8 cellular contexts compared by ENCODE assay signal in genomic region chr18:32158108-32158624, GRCh38. TPM values are rescaled to one million over a fixed set of nuclear protein-coding genes. Genes with fewer than 3 reads are reported as not detected.
DNase-seq lines count a peak whose midpoint lies in the region; ATAC-seq lines count a peak whose summit lies in the region.

No MANE protein-coding gene starts in this region.

- intact Hi-C loops in activated CD4-positive, alpha-beta memory T cell treated with anti-CD3 and anti-CD28 coated beads for 36 hours (cut with micrococcal nuclease), result loop anchor here (1.0 kb wide), 4 partner anchors 131 to 394 kb away; partner anchors contain the start of gene GAREM1

- peak overlapping the region; percentile 3 for H3K27ac Mint-ChIP-seq in activated CD4-positive, alpha-beta memory T cell treated with anti-CD3 and anti-CD28 coated beads for 36 hours

- H3K27me3 Mint-ChIP-seq in activated CD4-positive, alpha-beta memory T cell treated with anti-CD3 and anti-CD28 coated beads for 36 hours, result peaks cover 12% of the 10 kb centered on the region

- H3K9me3 Mint-ChIP-seq in activated CD4-positive, alpha-beta memory T cell treated with anti-CD3 and anti-CD28 coated beads for 36 hours, result peaks cover 3% of the 10 kb centered on the region

- DNase-seq in COLO668 (lab: John Stamatoyannopoulos, UW; ENCODE audit: unreplicated experiment) (peak; percentile 88), HK-2 (ENCODE audit: unreplicated experiment) (peak; percentile 63), NCI-H748 treated with DMSO at 0.1 percent for 48 hours (lab: John Stamatoyannopoulos, UW) (peak; percentile 96), ecto neural progenitor cell (ENCODE audit: low spot score) (peak; percentile 86), medulla oblongata (ENCODE audit: extremely low spot score) (peak; percentile 96)
- peak; percentile 80 for DNase-seq in activated CD4-positive, alpha-beta memory T cell treated with anti-CD3 and anti-CD28 coated beads for 36 hours
- peak; percentile 37 for DNase-seq in stimulated activated CD8-positive, alpha-beta memory T cell treated with anti-CD3 and anti-CD28 coated beads, Interleukin-15, amount 100 ng/mL, for 1 hour (ENCODE audit: low read depth)

- CTCF ChIA-PET in activated CD4-positive, alpha-beta memory T cell treated with anti-CD3 and anti-CD28 coated beads for 36 hours (lab: Charles Lee), result interaction anchor here (0.6 to 7.5 kb wide), 39 partner anchors 9 to 404 kb away, joined by 3 to 144 read pairs (median 3); partner anchors contain the start of genes GAREM1, RNF125 and RNF138

- POLR2A ChIA-PET in activated CD4-positive, alpha-beta memory T cell treated with anti-CD3 and anti-CD28 coated beads for 36 hours (lab: Charles Lee), result interaction anchor here (0.6 kb wide), 2 partner anchors 87 to 341 kb away, joined by 3 read pairs; no protein-coding TSS in a partner anchor

- peak overlapping the region; percentile 49 for H3K4me3 Mint-ChIP-seq in activated CD4-positive, alpha-beta memory T cell treated with anti-CD3 and anti-CD28 coated beads for 36 hours

- peak; percentile 90 for ATAC-seq in GM19467 (IDR thresholded peaks at IDR 0.05; ENCODE audit: unreplicated experiment)

- peaks cover 6% of the 10 kb centered on the region for H3K4me1 Mint-ChIP-seq in activated CD4-positive, alpha-beta memory T cell treated with anti-CD3 and anti-CD28 coated beads for 36 hours (ENCODE audit: low read depth)

- no peaks in the 10 kb centered on the region for H3K36me3 Mint-ChIP-seq in activated CD4-positive, alpha-beta memory T cell treated with anti-CD3 and anti-CD28 coated beads for 36 hours

RNA-seq across cellular contexts. Expression of gene MEP1B, which starts 31.7 kb away (rescaled TPM):
- under 1 TPM in 1 of 2 experiments, not detected in 1; 0.10 TPM for total RNA-seq in activated CD4-positive, alpha-beta memory T cell treated with anti-CD3 and anti-CD28 coated beads for 36 hours

Comparison
In these comparisons a context has a peak if more than half of its experiments do, and no peak if none do; other contexts are left out.
1. Peak in every context shown above with its lines: DNase-seq and ATAC-seq.
2. DNase-seq: peak in every context shown above with its lines; median percentile 96 in NCI-H748 treated with DMSO at 0.1 percent for 48 hours; 96 in medulla oblongata; 88 in COLO668; 86 in ecto neural progenitor cell; 80 in activated CD4-positive, alpha-beta memory T cell treated with anti-CD3 and anti-CD28 coated beads for 36 hours; 63 in HK-2; 37 in stimulated activated CD8-positive, alpha-beta memory T cell treated with anti-CD3 and anti-CD28 coated beads, Interleukin-15, amount 100 ng/mL, for 1 hour.